ENCODE assay signal across 8 cellular contexts in the genomic region with DNA sequence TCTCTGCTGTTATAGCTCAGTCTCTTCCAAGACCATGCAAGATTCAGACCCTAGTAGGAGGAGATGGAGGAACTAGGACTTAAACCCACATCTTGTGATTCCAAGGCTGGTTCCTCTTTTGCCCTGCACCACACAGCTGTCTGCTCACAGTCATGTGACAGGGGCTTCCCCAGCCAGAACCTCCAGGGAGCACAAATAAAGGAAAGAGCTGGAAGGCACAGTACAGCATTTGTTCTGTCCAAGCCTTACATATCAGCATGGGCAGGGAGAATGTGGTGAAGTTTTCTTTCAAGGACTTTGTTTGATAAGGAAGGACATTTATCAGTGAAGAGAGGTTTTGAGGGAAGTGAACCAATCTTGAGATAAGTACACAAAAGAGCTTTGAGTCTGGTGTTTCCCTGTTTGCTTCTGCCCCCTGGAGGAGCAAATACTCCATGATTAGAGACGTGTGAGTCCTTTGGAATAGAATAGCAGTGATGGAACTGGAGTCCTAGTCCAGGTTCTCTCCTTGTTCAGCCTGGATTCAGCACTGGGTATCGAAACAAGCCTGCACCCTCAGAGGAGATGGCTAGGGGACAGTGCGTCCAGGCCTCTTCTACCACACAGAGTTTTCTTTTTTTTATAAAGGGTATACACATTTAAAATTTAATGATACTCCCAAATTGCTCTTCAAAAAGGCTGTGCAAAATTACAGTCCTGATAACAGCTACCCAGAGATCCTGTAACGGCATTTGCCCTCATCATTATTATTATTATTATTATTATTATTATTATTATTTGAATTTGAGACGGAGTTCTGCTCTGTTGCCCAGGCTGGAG. TPM values are rescaled to one million over a fixed set of nuclear protein-coding genes. Genes with fewer than 3 reads are reported as not detected.
A peak's percentile ranks its signal among the peaks of the same experiment; 100 is the strongest.
DNase-seq lines count a peak whose midpoint lies in the region; ATAC-seq and TF ChIP-seq lines count a peak whose summit lies in the region.

No MANE protein-coding gene starts in this region.

- H3K4me3 ChIP-seq in heart right ventricle: no peak overlapping the region

- peaks cover 7 to 68% (median 34%) of the 10 kb centered on the region in 9 donors for H3K4me1 ChIP-seq in heart right ventricle

- peaks cover 37 to 43% (median 38%) of the 10 kb centered on the region in 3 donors for H3K4me1 Mint-ChIP-seq in IgD-negative memory B cell
- peaks cover 11% of the 10 kb centered on the region for H3K4me1 Mint-ChIP-seq in progenitor cell of endocrine pancreas (ENCODE audit: low read depth)

- ATAC-seq in GM21737 (IDR thresholded peaks at IDR 0.05; ENCODE audit: unreplicated experiment) (peak; percentile 95), heart right ventricle (peak; percentile 80 to 88 (median 84))

- intact Hi-C loops in heart right ventricle (cut with DNase I): loop anchor here in 9 of 10 donors (1.0 to 10.0 kb wide), 7 partner anchors 40 to 194 kb away; a partner anchor contains a TSS

- no peaks in the 10 kb centered on the region for H3K9me3 ChIP-seq in heart right ventricle

- H3K27ac ChIP-seq in heart right ventricle: peak overlapping the region in 9 of 10 donors; percentile 29 to 86 (median 53)

- H3K36me3 Mint-ChIP-seq in IgD-negative memory B cell: peaks cover 20% of the 10 kb centered on the region
- peaks cover 8% of the 10 kb centered on the region for H3K36me3 Mint-ChIP-seq in progenitor cell of endocrine pancreas (ENCODE audit: insufficient read depth)

- H3K9me3 Mint-ChIP-seq in IgD-negative memory B cell: no peaks in the 10 kb centered on the region
- no peaks in the 10 kb centered on the region for H3K9me3 Mint-ChIP-seq in progenitor cell of endocrine pancreas (ENCODE audit: low read depth)

- H3K27ac Mint-ChIP-seq in IgD-negative memory B cell (peak overlapping the region; percentile 81 to 95 (median 88)), progenitor cell of endocrine pancreas (peak overlapping the region; percentile 93)

- H3K27me3 Mint-ChIP-seq in IgD-negative memory B cell: no peaks in the 10 kb centered on the region
- H3K27me3 Mint-ChIP-seq in progenitor cell of endocrine pancreas: no peaks in the 10 kb centered on the region

- H3K36me3 ChIP-seq in heart right ventricle: peaks cover 0 to 100% (median 72%) of the 10 kb centered on the region in 9 donors

- H3K4me3 Mint-ChIP-seq in IgD-negative memory B cell (peak overlapping the region; percentile 27 to 88 (median 71)), progenitor cell of endocrine pancreas (ENCODE audit: low read depth) (no peak overlapping the region)

- TF ChIP-seq CTCF in heart right ventricle (IDR thresholded peaks at IDR 0.05): peak; percentile 31 to 81 (median 66)
- peak; percentile 82 for TF ChIP-seq CTCF in progenitor cell of endocrine pancreas (IDR thresholded peaks at IDR 0.05; ENCODE audit: unreplicated experiment)

- WGBS in heart right ventricle, 2 donors: 43 to 47% methylated on average over 5 of the region's 5 CpGs

- no peaks in the 10 kb centered on the region for H3K27me3 ChIP-seq in heart right ventricle

- DNase-seq in activated CD4-positive, alpha-beta T cell treated with anti-CD3 and anti-CD28 coated beads for 4 hours: peak; percentile 40 to 62
- DNase-seq in activated CD4-positive, alpha-beta T cell treated with anti-CD3 and anti-CD28 coated beads, Interleukin-2, amount 50 U/mL, for 48 hours: no peak
- DNase-seq in RPMI7951 (ENCODE audit: low read depth): peak; percentile 78
- peak; percentile 94 for DNase-seq in amniotic epithelial cell (ENCODE audit: low read depth)
- DNase-seq in heart right ventricle: peak in 1 of 2 donors; percentile 72
- DNase-seq in progenitor cell of endocrine pancreas (ENCODE audit: low spot score, unreplicated experiment): peak; percentile 19

RNA-seq across cellular contexts. Expression of a gene that starts 24.6 kb away (rescaled TPM):
- polyA plus RNA-seq in IgD-negative memory B cell (14.9 TPM), heart right ventricle (1 to 10 TPM; 2.0 to 5.9 TPM)
- 7.4 and 8.5 TPM in 2 replicates for total RNA-seq in RPMI7951 (2014; rRNA removed; shearing (Covaris generic))
- total RNA-seq in heart right ventricle (10 to 100 TPM in 1 of 10 donors, 1 to 10 TPM in 9; 4.6 to 13.2 (median 5.6) TPM), progenitor cell of endocrine pancreas (9.0 and 9.9 TPM in 2 replicates)

RNA-seq across cellular contexts. Expression of a gene that starts 42.4 kb away (rescaled TPM):
- polyA plus RNA-seq in IgD-negative memory B cell (104 TPM), heart right ventricle (100 to 1,000 TPM in 1 of 2 donors, 10 to 100 TPM in 1; 91.5 to 164 TPM)
- total RNA-seq in RPMI7951 (2014; rRNA removed; shearing (Covaris generic)): 45.3 and 46.5 TPM in 2 replicates
- total RNA-seq in heart right ventricle (100 to 1,000 TPM; 171 to 257 (median 212) TPM), progenitor cell of endocrine pancreas (46.1 and 50.0 TPM in 2 replicates)

Comparison
In these comparisons a context has a peak if more than half of its experiments do, and no peak if none do; other contexts are left out.
1. DNase-seq: peak in activated CD4-positive, alpha-beta T cell treated with anti-CD3 and anti-CD28 coated beads for 4 hours (2 of 2), RPMI7951 (single experiment), amniotic epithelial cell (single experiment) and progenitor cell of endocrine pancreas (single experiment); none in activated CD4-positive, alpha-beta T cell treated with anti-CD3 and anti-CD28 coated beads, Interleukin-2, amount 50 U/mL, for 48 hours (0 of 2).